In the genomic region with DNA sequence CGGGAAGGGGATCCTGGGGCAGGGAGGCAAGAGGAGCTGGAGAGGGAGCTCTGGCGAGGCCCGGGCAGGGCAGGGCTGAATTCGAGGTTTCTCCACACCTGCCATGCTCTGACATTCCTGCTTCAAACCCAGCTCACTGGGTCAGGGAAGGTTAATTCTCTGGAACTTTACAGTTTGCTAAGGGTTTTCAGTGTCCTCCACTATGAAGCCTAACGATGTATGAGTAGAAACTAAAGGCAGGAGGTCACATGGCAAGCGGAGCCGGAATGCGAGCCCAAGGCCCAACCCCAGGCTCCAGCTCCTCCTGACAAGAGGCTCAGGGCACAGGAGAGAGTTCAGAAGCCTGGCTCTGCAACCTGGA, we compare ENCODE assay signal across 1 cellular context.
TF ChIP-seq lines count a peak whose summit lies in the region.

No MANE protein-coding gene starts in this region.

TF ChIP-seq in H1, 55 proteins besides CTCF, POLR2A, EP300 and RAD21:
- TF ChIP-seq, protein P1, sequence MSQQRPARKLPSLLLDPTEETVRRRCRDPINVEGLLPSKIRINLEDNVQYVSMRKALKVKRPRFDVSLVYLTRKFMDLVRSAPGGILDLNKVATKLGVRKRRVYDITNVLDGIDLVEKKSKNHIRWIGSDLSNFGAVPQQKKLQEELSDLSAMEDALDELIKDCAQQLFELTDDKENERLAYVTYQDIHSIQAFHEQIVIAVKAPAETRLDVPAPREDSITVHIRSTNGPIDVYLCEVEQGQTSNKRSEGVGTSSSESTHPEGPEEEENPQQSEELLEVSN (IDR thresholded peaks at IDR 0.05), result no peak
- TF ChIP-seq, protein P2, sequence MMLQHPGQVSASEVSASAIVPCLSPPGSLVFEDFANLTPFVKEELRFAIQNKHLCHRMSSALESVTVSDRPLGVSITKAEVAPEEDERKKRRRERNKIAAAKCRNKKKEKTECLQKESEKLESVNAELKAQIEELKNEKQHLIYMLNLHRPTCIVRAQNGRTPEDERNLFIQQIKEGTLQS (IDR thresholded peaks at IDR 0.05; ENCODE audit: insufficient read depth, low read depth, low read length), result no peak
- TF ChIP-seq RNF2 (IDR thresholded peaks at IDR 0.05; ENCODE audit: borderline replicate concordance, low read depth, low read length, missing control alignments, poor library complexity, severe bottlenecking), result no peak
- TF ChIP-seq CHD2 (IDR thresholded peaks at IDR 0.05; ENCODE audit: low read length), result no peak
- no peak for TF ChIP-seq CHD1 (IDR thresholded peaks at IDR 0.05; ENCODE audit: low read depth, low read length)
- no peak for TF ChIP-seq CEBPB (IDR thresholded peaks at IDR 0.05; ENCODE audit: low read depth, low read length)
- TF ChIP-seq YY1 (IDR thresholded peaks at IDR 0.05; ENCODE audit: low read depth, low read length), result no peak
- TF ChIP-seq SRF (IDR thresholded peaks at IDR 0.05; ENCODE audit: low read depth, low read length), result no peak
- TF ChIP-seq TBP (IDR thresholded peaks at IDR 0.05; ENCODE audit: low read depth, low read length), result no peak
- no peak for TF ChIP-seq TAF1 (IDR thresholded peaks at IDR 0.05; ENCODE audit: low read depth, low read length)
- TF ChIP-seq JUN (IDR thresholded peaks at IDR 0.05; ENCODE audit: low read depth, low read length), result no peak
- TF ChIP-seq HDAC2 (IDR thresholded peaks at IDR 0.05; ENCODE audit: borderline replicate concordance in 1 of 2, low read depth in 2 of 2, low read length in 2 of 2), result no peak
- TF ChIP-seq, protein P3, sequence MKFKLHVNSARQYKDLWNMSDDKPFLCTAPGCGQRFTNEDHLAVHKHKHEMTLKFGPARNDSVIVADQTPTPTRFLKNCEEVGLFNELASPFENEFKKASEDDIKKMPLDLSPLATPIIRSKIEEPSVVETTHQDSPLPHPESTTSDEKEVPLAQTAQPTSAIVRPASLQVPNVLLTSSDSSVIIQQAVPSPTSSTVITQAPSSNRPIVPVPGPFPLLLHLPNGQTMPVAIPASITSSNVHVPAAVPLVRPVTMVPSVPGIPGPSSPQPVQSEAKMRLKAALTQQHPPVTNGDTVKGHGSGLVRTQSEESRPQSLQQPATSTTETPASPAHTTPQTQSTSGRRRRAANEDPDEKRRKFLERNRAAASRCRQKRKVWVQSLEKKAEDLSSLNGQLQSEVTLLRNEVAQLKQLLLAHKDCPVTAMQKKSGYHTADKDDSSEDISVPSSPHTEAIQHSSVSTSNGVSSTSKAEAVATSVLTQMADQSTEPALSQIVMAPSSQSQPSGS (IDR thresholded peaks at IDR 0.05; ENCODE audit: low read length), result no peak
